Comparison of ENCODE assay signal across 8 cellular contexts in the genomic region with DNA sequence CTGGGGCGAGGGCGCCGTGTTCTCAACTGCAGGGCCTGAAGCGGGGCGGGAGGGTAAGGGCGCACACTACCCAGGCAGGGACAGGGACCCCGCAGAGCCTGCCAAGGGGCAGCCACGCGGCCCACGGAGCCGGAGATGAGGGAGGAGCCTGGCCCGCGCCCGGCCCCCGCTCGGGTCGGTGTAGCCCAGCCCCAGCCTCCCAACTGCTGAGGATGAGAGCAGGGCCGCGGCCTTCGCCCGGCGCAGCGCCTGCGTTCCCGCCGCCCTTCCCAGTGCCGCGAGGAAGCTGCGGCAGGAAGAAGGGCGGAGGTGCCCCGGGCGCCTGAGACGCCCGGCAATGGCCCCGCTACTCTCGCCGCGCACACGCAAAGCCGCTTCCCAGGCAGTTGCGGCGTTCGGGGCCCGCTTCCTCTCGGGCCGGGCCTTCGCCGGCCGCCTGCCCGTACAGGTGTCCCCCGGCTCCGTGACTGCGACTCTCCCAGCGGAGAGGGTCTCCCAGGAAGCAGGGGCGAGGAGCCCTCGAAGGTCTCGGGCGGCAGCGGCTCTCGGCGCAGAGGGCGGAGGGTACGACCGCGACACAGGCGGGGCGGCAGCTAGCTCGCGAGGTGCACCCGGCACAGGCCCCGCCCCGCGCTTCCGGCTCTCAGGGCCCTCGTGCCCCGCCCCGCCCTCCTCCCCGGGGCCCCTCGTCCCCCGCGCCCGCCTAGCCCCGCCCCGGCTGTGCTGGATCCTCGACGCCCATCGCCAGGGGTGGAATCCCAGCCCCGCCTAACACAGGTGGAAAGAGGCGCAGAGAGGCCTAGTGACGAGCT. TPM values are rescaled to one million over a fixed set of nuclear protein-coding genes. Genes with fewer than 3 reads are reported as not detected.
DNase-seq lines count a peak whose midpoint lies in the region; ATAC-seq and TF ChIP-seq lines count a peak whose summit lies in the region.

No MANE protein-coding gene starts in this region.

- H3K27ac Mint-ChIP-seq in activated B cell treated with CpG ODN at 0.5 μM for 24 hours: peak overlapping the region; percentile 80

- H3K36me3 ChIP-seq in kidney epithelial cell (ENCODE audit: control insufficient read depth, insufficient read depth, low read length): no peaks in the 10 kb centered on the region

- CTCF ChIA-PET in activated B cell treated with CpG ODN at 0.5 μM for 24 hours (lab: Charles Lee): interaction anchor here (2.6 kb wide), 1 partner anchor 20 kb away, joined by 13 read pairs; no protein-coding TSS in a partner anchor

- intact Hi-C loops in activated B cell treated with CpG ODN at 0.5 μM for 24 hours (cut with micrococcal nuclease): loop anchor here (1.0 to 2.0 kb wide), 6 partner anchors 8 to 163 kb away; a partner anchor contains a TSS

- H3K36me3 Mint-ChIP-seq in activated B cell treated with CpG ODN at 0.5 μM for 24 hours (ENCODE audit: low read depth): no peaks in the 10 kb centered on the region

- in situ Hi-C loops in GM18951 (cut with MboI; ENCODE audit: low sequenced_read_pairs, unreplicated experiment): no loop called here

- DNase-seq in AG08395 (ENCODE audit: low spot score) (peak; percentile 86), NCI-H2196 treated with DMSO at 0.1 percent for 48 hours (lab: John Stamatoyannopoulos, UW; ENCODE audit: unreplicated experiment) (peak; percentile 75), activated B cell treated with CpG ODN at 0.5 μM for 24 hours (peak; percentile 91), caudate nucleus (lab: John Stamatoyannopoulos, UW) (peak in 55 of 61 donors; percentile 19 to 89 (median 70)), kidney epithelial cell (ENCODE audit: low read depth) (peak; percentile 39)
- DNase-seq in stimulated activated CD4-positive, alpha-beta T cell treated with anti-CD3 and anti-CD28 coated beads, Interleukin-1b, Interleukin-23, amount 100 ng/mL, for 1 hour (ENCODE audit: low read depth in 2 of 2): peak; percentile 84 to 92

- no peaks in the 10 kb centered on the region for H3K27me3 Mint-ChIP-seq in activated B cell treated with CpG ODN at 0.5 μM for 24 hours

- no peaks in the 10 kb centered on the region for H3K9me3 Mint-ChIP-seq in activated B cell treated with CpG ODN at 0.5 μM for 24 hours

- TF ChIP-seq POLR2A in GM18951 (IDR thresholded peaks at IDR 0.05; ENCODE audit: extremely low read depth, insufficient read depth, insufficient read length): peak; percentile 93

- peak overlapping the region; percentile 86 for H3K27ac ChIP-seq in caudate nucleus (ENCODE audit: low read depth, low read length)

- peak overlapping the region; percentile 85 for H3K4me3 Mint-ChIP-seq in activated B cell treated with CpG ODN at 0.5 μM for 24 hours

- TF ChIP-seq CTCF in activated B cell treated with CpG ODN at 0.5 μM for 24 hours (IDR thresholded peaks at IDR 0.05): no peak
- no peak for TF ChIP-seq CTCF in kidney epithelial cell (IDR thresholded peaks at IDR 0.05; ENCODE audit: insufficient read depth, low read length, poor library complexity, severe bottlenecking)

- H3K4me1 Mint-ChIP-seq in activated B cell treated with CpG ODN at 0.5 μM for 24 hours: peaks cover 17% of the 10 kb centered on the region

- POLR2A ChIA-PET in activated B cell treated with CpG ODN at 0.5 μM for 24 hours (lab: Charles Lee): interaction anchor here (0.6 to 2.7 kb wide), 10 partner anchors 21 to 149 kb away, joined by 3 to 18 read pairs (median 6); a partner anchor contains a TSS

- peak overlapping the region; percentile 59 for H3K4me3 ChIP-seq in kidney epithelial cell (ENCODE audit: low read depth, low read length)

- ATAC-seq in HG03139 (IDR thresholded peaks at IDR 0.05; ENCODE audit: unreplicated experiment) (peak; percentile 96), activated B cell treated with CpG ODN at 0.5 μM for 24 hours (ENCODE audit: low read depth) (peak; percentile 96)

- no peaks in the 10 kb centered on the region for H3K27me3 ChIP-seq in kidney epithelial cell (ENCODE audit: control insufficient read depth, insufficient read depth, low read length)

RNA-seq across cellular contexts. Expression of a gene that starts 24.8 kb away (rescaled TPM):
- total RNA-seq in activated B cell treated with CpG ODN at 0.5 μM for 24 hours (72.6 and 79.2 TPM in 2 replicates), kidney epithelial cell (40.9 and 46.4 TPM in 2 replicates)

RNA-seq across cellular contexts. Expression of a gene that starts 54.7 kb away (rescaled TPM):
- total RNA-seq in activated B cell treated with CpG ODN at 0.5 μM for 24 hours: 1.3 and 2.5 TPM in 2 replicates
- total RNA-seq in kidney epithelial cell: 0.75 TPM in 1 of 2 replicates, not detected in the other

Comparison
In these comparisons a context has a peak if more than half of its experiments do, and no peak if none do; other contexts are left out.
1. Peak in every context shown above with its lines: DNase-seq, ATAC-seq, H3K4me3 ChIP-seq and H3K27ac ChIP-seq.
2. DNase-seq: peak in every context shown above with its lines; median percentile 91 in activated B cell treated with CpG ODN at 0.5 μM for 24 hours; 88 in stimulated activated CD4-positive, alpha-beta T cell treated with anti-CD3 and anti-CD28 coated beads, Interleukin-1b, Interleukin-23, amount 100 ng/mL, for 1 hour; 86 in AG08395; 75 in NCI-H2196 treated with DMSO at 0.1 percent for 48 hours; 70 in caudate nucleus; 39 in kidney epithelial cell.